In the genomic region with DNA sequence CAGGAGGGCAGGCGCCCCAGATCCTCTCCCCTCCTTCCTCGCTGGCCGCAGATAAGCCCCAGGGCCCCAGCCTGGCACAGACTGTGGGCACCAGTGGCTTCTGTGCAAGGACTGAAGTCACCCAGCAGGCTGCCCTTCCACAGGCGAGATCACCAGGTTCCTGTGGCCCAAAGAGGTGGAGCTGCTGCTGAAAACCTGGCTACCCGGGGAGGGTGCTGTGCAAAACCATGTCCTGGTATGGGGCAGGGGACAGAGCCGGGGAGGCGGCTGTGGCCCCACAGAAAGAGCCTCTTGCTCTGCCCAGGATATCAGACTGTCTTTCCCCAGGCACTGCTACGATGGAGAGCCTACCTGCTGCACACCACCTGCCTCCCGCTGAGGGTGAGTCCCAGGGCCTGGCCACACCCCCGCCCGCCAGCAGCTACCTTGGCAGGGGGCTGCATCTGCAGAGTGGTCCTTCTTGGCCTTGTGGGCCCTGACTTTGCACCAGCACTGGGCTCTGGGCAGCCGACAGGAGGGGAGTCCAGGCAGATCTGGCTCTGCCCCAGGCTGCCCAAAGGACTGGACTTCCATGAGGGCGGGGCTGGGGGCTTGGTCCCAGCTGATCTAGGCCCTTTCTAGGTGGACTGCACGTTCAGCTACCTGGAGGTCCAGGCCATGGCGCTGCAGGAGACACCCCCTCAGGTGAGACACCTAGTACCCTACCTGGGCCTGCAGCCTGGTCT, we compare ENCODE assay signal across 7 cellular contexts. TPM values are rescaled to one million over a fixed set of nuclear protein-coding genes. Genes with fewer than 3 reads are reported as not detected.
DNase-seq lines count a peak whose midpoint lies in the region; ATAC-seq and TF ChIP-seq lines count a peak whose summit lies in the region.

No MANE protein-coding gene starts in this region.

- 83% methylated on average over 12 of the region's 15 CpGs for WGBS in prostate gland

- no peak for TF ChIP-seq POLR2A in prostate gland (IDR thresholded peaks at IDR 0.05)

- H3K4me1 ChIP-seq in neutrophil (ENCODE audit: control insufficient read depth in 1 of 2, insufficient read depth in 1 of 2, low read depth in 1 of 2, low read length in 1 of 2) = peaks cover 10 to 14% of the 10 kb centered on the region in 2 experiments
- no peaks in the 10 kb centered on the region for H3K4me1 ChIP-seq in prostate gland (replicated peaks)

- peak; percentile 7 for ATAC-seq in HG02840 (IDR thresholded peaks at IDR 0.05; ENCODE audit: low FRiP score, unreplicated experiment)

- H3K27me3 ChIP-seq in neutrophil (peaks cover 24% of the 10 kb centered on the region), prostate gland (replicated peaks; ENCODE audit: insufficient read depth) (peaks cover 28% of the 10 kb centered on the region)

- no peaks in the 10 kb centered on the region for H3K36me3 ChIP-seq in neutrophil
- H3K36me3 ChIP-seq in prostate gland = no peaks in the 10 kb centered on the region

- no peaks in the 10 kb centered on the region for H3K9me3 Mint-ChIP-seq in activated T-helper 2 cell treated with anti-CD3 and anti-CD28 coated beads, Interferon-gamma antibody, Interleukin-2, Interleukin-4, amounts not matched to agents 10 μg/mL and 5 μg/mL and 100 μg/mL, durations not matched to agents 14 hours and 24 hours and 36 hours
- no peaks in the 10 kb centered on the region for H3K9me3 Mint-ChIP-seq in nephron progenitor cell

- peaks cover 6% of the 10 kb centered on the region for H3K4me1 Mint-ChIP-seq in activated T-helper 2 cell treated with anti-CD3 and anti-CD28 coated beads, Interferon-gamma antibody, Interleukin-2, Interleukin-4, amounts not matched to agents 10 μg/mL and 5 μg/mL and 100 μg/mL, durations not matched to agents 14 hours and 24 hours and 36 hours (ENCODE audit: low read depth)
- H3K4me1 Mint-ChIP-seq in nephron progenitor cell = peaks cover 2% of the 10 kb centered on the region

- H3K27me3 Mint-ChIP-seq in activated T-helper 2 cell treated with anti-CD3 and anti-CD28 coated beads, Interferon-gamma antibody, Interleukin-2, Interleukin-4, amounts not matched to agents 10 μg/mL and 5 μg/mL and 100 μg/mL, durations not matched to agents 14 hours and 24 hours and 36 hours (ENCODE audit: low read depth) = no peaks in the 10 kb centered on the region
- peaks cover 60% of the 10 kb centered on the region for H3K27me3 Mint-ChIP-seq in nephron progenitor cell (ENCODE audit: low read depth, poor library complexity)

- H3K4me3 ChIP-seq in GM12864 (ENCODE audit: low read depth, low read length) (peak overlapping the region; percentile 75), neutrophil (ENCODE audit: low read depth in 1 of 2, low read length in 1 of 2) (peak overlapping the region; percentile 52 to 68), prostate gland (peak overlapping the region in 1 of 2 donors; percentile 26)

- no peaks in the 10 kb centered on the region for H3K9me3 ChIP-seq in neutrophil
- no peaks in the 10 kb centered on the region for H3K9me3 ChIP-seq in prostate gland

- TF ChIP-seq CTCF in GM12864 (IDR thresholded peaks at IDR 0.05; ENCODE audit: low read depth, low read length, missing control alignments) (no peak), neutrophil (IDR thresholded peaks at IDR 0.05) (no peak), nephron progenitor cell (IDR thresholded peaks at IDR 0.05) (no peak), prostate gland (IDR thresholded peaks at IDR 0.05) (no peak)

- peak overlapping the region; percentile 89 for H3K27ac Mint-ChIP-seq in activated T-helper 2 cell treated with anti-CD3 and anti-CD28 coated beads, Interferon-gamma antibody, Interleukin-2, Interleukin-4, amounts not matched to agents 10 μg/mL and 5 μg/mL and 100 μg/mL, durations not matched to agents 14 hours and 24 hours and 36 hours
- no peak overlapping the region for H3K27ac Mint-ChIP-seq in nephron progenitor cell

- H3K27ac ChIP-seq in neutrophil (no peak overlapping the region), prostate gland (no peak overlapping the region)

- DNase-seq in GM12864 (ENCODE audit: low read depth) = no peak
- no peak for DNase-seq in activated T-helper 2 cell treated with anti-CD3 and anti-CD28 coated beads, Interferon-gamma antibody, Interleukin-2, Interleukin-4, amounts not matched to agents 10 μg/mL and 5 μg/mL and 100 μg/mL, durations not matched to agents 14 hours and 24 hours and 36 hours (ENCODE audit: low spot score)
- no peak for DNase-seq in nephron progenitor cell
- no peak for DNase-seq in anterior cingulate cortex (lab: John Stamatoyannopoulos, UW)
- no peak for DNase-seq in prostate gland (ENCODE audit: low spot score)

- H3K4me3 Mint-ChIP-seq in activated T-helper 2 cell treated with anti-CD3 and anti-CD28 coated beads, Interferon-gamma antibody, Interleukin-2, Interleukin-4, amounts not matched to agents 10 μg/mL and 5 μg/mL and 100 μg/mL, durations not matched to agents 14 hours and 24 hours and 36 hours (ENCODE audit: low read depth) = peak overlapping the region; percentile 89
- no peak overlapping the region for H3K4me3 Mint-ChIP-seq in nephron progenitor cell

- intact Hi-C loops in activated T-helper 2 cell treated with anti-CD3 and anti-CD28 coated beads, Interferon-gamma antibody, Interleukin-2, Interleukin-4, amounts not matched to agents 10 μg/mL and 5 μg/mL and 100 μg/mL, durations not matched to agents 14 hours and 24 hours and 36 hours (cut with micrococcal nuclease) = loop anchor here (1.0 to 2.0 kb wide), 3 partner anchors 15 to 98 kb away; a partner anchor contains a TSS
- intact Hi-C loops in prostate gland (cut with DNase I) = loop anchor here (2.0 kb wide), 1 partner anchor 99 kb away; no protein-coding TSS in a partner anchor

- peaks cover 35% of the 10 kb centered on the region for H3K36me3 Mint-ChIP-seq in activated T-helper 2 cell treated with anti-CD3 and anti-CD28 coated beads, Interferon-gamma antibody, Interleukin-2, Interleukin-4, amounts not matched to agents 10 μg/mL and 5 μg/mL and 100 μg/mL, durations not matched to agents 14 hours and 24 hours and 36 hours (ENCODE audit: low read depth)
- no peaks in the 10 kb centered on the region for H3K36me3 Mint-ChIP-seq in nephron progenitor cell (ENCODE audit: low read depth)

RNA-seq across cellular contexts. Expression of a gene that starts 0.6 kb away (rescaled TPM):
- total RNA-seq in activated T-helper 2 cell treated with anti-CD3 and anti-CD28 coated beads, Interferon-gamma antibody, Interleukin-2, Interleukin-4, amounts not matched to agents 10 μg/mL and 5 μg/mL and 100 μg/mL, durations not matched to agents 14 hours and 24 hours and 36 hours = 197 and 206 TPM in 2 replicates
- total RNA-seq in prostate gland = 1 to 10 TPM; 4.8 to 5.1 TPM

RNA-seq across cellular contexts. Expression of a gene that starts 14.5 kb away (rescaled TPM):
- 48.9 and 57.4 TPM in 2 replicates for total RNA-seq in activated T-helper 2 cell treated with anti-CD3 and anti-CD28 coated beads, Interferon-gamma antibody, Interleukin-2, Interleukin-4, amounts not matched to agents 10 μg/mL and 5 μg/mL and 100 μg/mL, durations not matched to agents 14 hours and 24 hours and 36 hours
- total RNA-seq in prostate gland = 10 to 100 TPM; 17.1 to 45.4 TPM

RNA-seq across cellular contexts. Expression of a gene that starts 15.2 kb away (rescaled TPM):
- total RNA-seq in activated T-helper 2 cell treated with anti-CD3 and anti-CD28 coated beads, Interferon-gamma antibody, Interleukin-2, Interleukin-4, amounts not matched to agents 10 μg/mL and 5 μg/mL and 100 μg/mL, durations not matched to agents 14 hours and 24 hours and 36 hours = 10.7 and 11.5 TPM in 2 replicates
- 10 to 100 TPM in 1 of 2 donors, 1 to 10 TPM in 1; 3.4 to 13.7 TPM for total RNA-seq in prostate gland

RNA-seq across cellular contexts. Expression of a gene that starts 21.0 kb away (rescaled TPM):
- 8.1 and 9.2 TPM in 2 replicates for total RNA-seq in activated T-helper 2 cell treated with anti-CD3 and anti-CD28 coated beads, Interferon-gamma antibody, Interleukin-2, Interleukin-4, amounts not matched to agents 10 μg/mL and 5 μg/mL and 100 μg/mL, durations not matched to agents 14 hours and 24 hours and 36 hours
- total RNA-seq in prostate gland = 10 to 100 TPM; 20.6 to 29.1 TPM

RNA-seq across cellular contexts. Expression of a gene that starts 21.1 kb away (rescaled TPM):
- total RNA-seq in activated T-helper 2 cell treated with anti-CD3 and anti-CD28 coated beads, Interferon-gamma antibody, Interleukin-2, Interleukin-4, amounts not matched to agents 10 μg/mL and 5 μg/mL and 100 μg/mL, durations not matched to agents 14 hours and 24 hours and 36 hours = 1.4 and 1.8 TPM in 2 replicates
- 10 to 100 TPM in 1 of 2 donors, 1 to 10 TPM in 1; 10.0 to 18.3 TPM for total RNA-seq in prostate gland

Comparison
In these comparisons a context has a peak if more than half of its experiments do, and no peak if none do; other contexts are left out.
1. RNA of a gene that starts 0.6 kb away (total RNA-seq): 197 to 206 TPM in activated T-helper 2 cell treated with anti-CD3 and anti-CD28 coated beads, Interferon-gamma antibody, Interleukin-2, Interleukin-4, amounts not matched to agents 10 μg/mL and 5 μg/mL and 100 μg/mL, durations not matched to agents 14 hours and 24 hours and 36 hours; 4.8 to 5.1 TPM in prostate gland; every median in the first group is over 10 times any median in the second.